In genomic region chr12:56836800-56837663, GRCh38 we compare ENCODE assay signal across 10 cellular contexts.
A peak's percentile ranks its signal among the peaks of the same experiment; 100 is the strongest.
DNase-seq lines count a peak whose midpoint lies in the region; ATAC-seq and TF ChIP-seq lines count a peak whose summit lies in the region.
"Had no signal": no experiment of that assay in that cellular context is flagged by ENCODE, and none has a peak within 500 bp of the region (broad histone marks: within the 10 kb centered on the region; RNA-seq: fewer than 3 reads in every experiment).

No MANE protein-coding gene starts in this region.

- peak overlapping the region; percentile 55 to 57 for H3K27ac ChIP-seq in left lung
- no peak overlapping the region for H3K27ac ChIP-seq in vagina
- H3K27ac ChIP-seq in adrenal gland: no peak overlapping the region
- H3K27ac ChIP-seq: PC-9 had no signal

- H3K4me1 ChIP-seq in left lung (peaks cover 6 to 30% of the 10 kb centered on the region in 2 donors), vagina (no peaks in the 10 kb centered on the region), adrenal gland (replicated peaks in 1 of 2) (peaks cover 24 to 48% of the 10 kb centered on the region in 2 donors)

- intact Hi-C loops in left lung (cut with DNase I): no loop called here
- intact Hi-C loops in vagina (cut with DNase I): no loop called here
- intact Hi-C loops in adrenal gland (cut with DNase I): no loop called here

- POLR2A ChIA-PET in HEK293T (lab: Yijun Ruan, JAX): no interaction called here

- no peaks in the 10 kb centered on the region for H3K36me3 ChIP-seq in left lung
- H3K36me3 ChIP-seq in vagina: no peaks in the 10 kb centered on the region
- no peaks in the 10 kb centered on the region for H3K36me3 ChIP-seq in adrenal gland (replicated peaks in 1 of 2)

- H3K9me3 ChIP-seq in left lung (no peaks in the 10 kb centered on the region), vagina (no peaks in the 10 kb centered on the region), adrenal gland (replicated peaks in 1 of 3) (no peaks in the 10 kb centered on the region)

- TF ChIP-seq POLR2A in vagina (IDR thresholded peaks at IDR 0.05) (no peak), adrenal gland (IDR thresholded peaks at IDR 0.05) (no peak)

- ATAC-seq in left lung: peak; percentile 25

- 71 to 87% (median 77%) methylated on average over 9 of the region's 9 CpGs for WGBS in adrenal gland, 4 donors

- H3K4me3 ChIP-seq in left lung (no peak overlapping the region), vagina (no peak overlapping the region), adrenal gland (no peak overlapping the region)
- H3K4me3 ChIP-seq: PC-9 had no signal

- no peak for TF ChIP-seq CTCF in left lung (IDR thresholded peaks at IDR 0.05)
- no peak for TF ChIP-seq CTCF in vagina (IDR thresholded peaks at IDR 0.05)
- TF ChIP-seq CTCF in adrenal gland (IDR thresholded peaks at IDR 0.05): no peak

- CTCF ChIA-PET in HEK293T (lab: Yijun Ruan, JAX): interaction anchor here (0.6 kb wide), 1 partner anchor 296 kb away, joined by 3 read pairs; no protein-coding TSS in a partner anchor

- DNase-seq in AG08395 (ENCODE audit: low spot score) (peak; percentile 43), HT1080 (ENCODE audit: low read depth) (peak; percentile 82), left lung (no peak), vagina (ENCODE audit: extremely low spot score in 2 of 2) (no peak), GM03348 (ENCODE audit: low spot score) (no peak), HEK293T (ENCODE audit: extremely low spot score) (no peak), adrenal gland (no peak)
- peak; percentile 4 to 6 for DNase-seq in activated CD8-positive, alpha-beta memory T cell treated with anti-CD3 and anti-CD28 coated beads for 4 hours (ENCODE audit: low read depth in 2 of 2)
- DNase-seq: hippocampal formation had no signal

- H3K27me3 ChIP-seq in left lung: no peaks in the 10 kb centered on the region
- no peaks in the 10 kb centered on the region for H3K27me3 ChIP-seq in vagina
- no peaks in the 10 kb centered on the region for H3K27me3 ChIP-seq in adrenal gland

TF ChIP-seq in HEK293T, 16 proteins besides CTCF, POLR2A, EP300 and RAD21:
- TF ChIP-seq PKNOX1 (IDR thresholded peaks at IDR 0.05) (no peak), ELF4 (IDR thresholded peaks at IDR 0.05) (no peak), ZNF384 (IDR thresholded peaks at IDR 0.05) (no peak), FOXM1 (IDR thresholded peaks at IDR 0.05; ENCODE audit: borderline replicate concordance) (no peak), LEF1 (IDR thresholded peaks at IDR 0.05; ENCODE audit: borderline replicate concordance) (no peak), FOXA1 (IDR thresholded peaks at IDR 0.05) (no peak), SUZ12 (IDR thresholded peaks at IDR 0.05) (no peak), BHLHE40 (IDR thresholded peaks at IDR 0.05; ENCODE audit: borderline replicate concordance) (no peak), CTBP1 (IDR thresholded peaks at IDR 0.05; ENCODE audit: borderline replicate concordance) (no peak), L3MBTL2 (conservative IDR thresholded peaks at IDR 0.05) (no peak), TARDBP (IDR thresholded peaks at IDR 0.05) (no peak), HDGF (IDR thresholded peaks at IDR 0.05; ENCODE audit: borderline replicate concordance) (no peak), ARNT (IDR thresholded peaks at IDR 0.05) (no peak), FOXK2 (IDR thresholded peaks at IDR 0.05) (no peak), SP1 (IDR thresholded peaks at IDR 0.05) (no peak), NFRKB (IDR thresholded peaks at IDR 0.05) (no peak)

Comparison
In these comparisons a context has a peak if more than half of its experiments do, and no peak if none do; other contexts are left out.
1. DNase-seq: peak in AG08395 (single experiment), HT1080 (single experiment) and activated CD8-positive, alpha-beta memory T cell treated with anti-CD3 and anti-CD28 coated beads for 4 hours (2 of 2); none in left lung (0 of 2), vagina (0 of 2), GM03348 (single experiment), HEK293T (single experiment) and adrenal gland (0 of 7).
2. H3K27ac ChIP-seq: peak in left lung (2 of 2); none in vagina (single experiment) and adrenal gland (0 of 5).